In the genomic region with DNA sequence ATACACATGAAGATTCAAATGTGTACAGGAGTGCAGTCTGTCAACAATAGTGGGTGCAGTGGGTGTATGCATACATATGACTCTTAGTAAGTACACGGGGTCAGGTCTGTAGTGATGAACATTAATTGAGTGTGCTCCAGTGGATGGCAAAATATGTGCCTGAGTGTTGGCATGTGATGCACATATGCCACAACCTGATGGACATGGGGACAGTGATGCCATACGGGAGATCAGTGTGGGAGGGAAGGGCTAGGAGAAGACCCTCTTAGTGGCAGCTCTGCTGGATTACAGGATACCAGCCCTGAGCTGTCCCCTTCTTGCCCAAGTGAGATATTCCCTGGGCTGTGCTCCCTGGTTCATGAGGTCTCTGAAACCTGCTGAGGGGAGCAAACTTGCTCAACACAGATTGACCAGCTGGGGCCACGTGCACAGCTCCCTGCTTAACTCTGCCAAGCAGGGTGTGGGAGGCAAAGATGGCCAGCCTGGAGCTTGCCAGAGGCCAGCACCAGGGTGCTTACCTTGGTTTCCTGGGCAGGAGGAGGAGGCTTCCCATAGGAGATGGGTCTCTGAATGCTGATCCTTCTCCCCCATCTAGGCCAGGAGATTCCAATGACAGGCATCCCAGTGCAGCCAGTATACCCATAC, we compare ENCODE assay signal across 21 cellular contexts. TPM values are rescaled to one million over a fixed set of nuclear protein-coding genes. Genes with fewer than 3 reads are reported as not detected.
"Had no signal": no experiment of that assay in that cellular context is flagged by ENCODE, and none has a peak within 500 bp of the region (broad histone marks: within the 10 kb centered on the region; RNA-seq: fewer than 3 reads in every experiment).

No MANE protein-coding gene starts in this region.

- H3K36me3 Mint-ChIP-seq: activated naive CD8-positive, alpha-beta T cell; brain; mesothelial cell of epicardium had no signal

- DNase-seq: activated CD4-positive, alpha-beta T cell treated with anti-CD3 and anti-CD28 coated beads, Interleukin-2, amount 50 U/mL, for 1 hour; activated CD4-positive, CD25-positive, alpha-beta regulatory T cell; activated CD8-positive, alpha-beta memory T cell treated with anti-CD3 and anti-CD28 coated beads for 24 hours; activated gamma-delta T cell treated with Interleukin-2 at 50 U/mL for 16 hours; amniotic stem cell; cortex of kidney; effector memory CD4-positive, alpha-beta T cell; left colon; retina; stimulated activated CD4-positive, alpha-beta T cell treated with anti-CD3 and anti-CD28 coated beads, Interleukin-4, amount 100 ng/mL, for 24 hours; stimulated activated naive CD4-positive, alpha-beta T cell had no signal

- H3K27ac ChIP-seq: epithelial cell of prostate, parathyroid adenoma, skin epidermis had no signal

- FAIRE-seq: islet of Langerhans had no signal

- ATAC-seq: left colon had no signal

- H3K4me3 Mint-ChIP-seq: central memory CD8-positive, alpha-beta T cell; mesothelial cell of epicardium had no signal

- H3K4me3 ChIP-seq: lung, skin epidermis had no signal

- H3K27ac Mint-ChIP-seq: activated naive CD8-positive, alpha-beta T cell; mesothelial cell of epicardium had no signal

- H3K9me3 Mint-ChIP-seq: brain; central memory CD8-positive, alpha-beta T cell; mesothelial cell of epicardium had no signal

RNA-seq across cellular contexts. Expression of gene LMOD1, which starts 55.4 kb away (rescaled TPM):
- total RNA-seq: T-helper 2 cell treated with Interferon-gamma antibody and Interleukin-4, amounts not matched to agents 100 ng/mL and 5 ng/mL, for 36 hours had no signal
